26 cellular contexts compared by ENCODE assay signal in the genomic region with DNA sequence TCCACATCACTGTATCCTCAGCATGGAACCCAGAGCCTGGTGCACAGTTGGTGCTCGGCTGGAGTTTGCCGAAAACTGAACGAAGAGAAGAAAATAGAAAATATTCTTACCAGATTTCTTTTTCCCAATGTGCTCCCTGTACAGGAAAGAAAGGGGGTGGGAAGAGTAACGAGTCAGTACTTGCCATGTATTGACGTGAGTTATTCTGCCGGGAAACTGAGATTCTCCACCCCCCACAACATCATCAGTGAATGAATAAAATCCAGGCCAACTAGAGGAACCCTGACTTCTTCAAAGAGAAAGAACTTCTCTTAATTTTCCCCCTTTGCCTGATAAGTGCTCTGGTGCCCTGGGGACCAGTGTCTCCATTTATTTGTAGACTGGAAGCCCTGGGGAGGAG.
"Had no signal": no experiment of that assay in that cellular context is flagged by ENCODE, and none has a peak within 500 bp of the region (broad histone marks: within the 10 kb centered on the region; RNA-seq: fewer than 3 reads in every experiment).

No MANE protein-coding gene starts in this region.

- H3K27me3 ChIP-seq: adrenal gland, brain microvascular endothelial cell, cardiac muscle cell, colonic mucosa had no signal

- H3K4me1 ChIP-seq: adrenal gland, colonic mucosa had no signal

- ATAC-seq: activated CD4-positive, alpha-beta T cell treated with anti-CD3 and anti-CD28 coated beads for 36 hours; activated CD8-positive, alpha-beta memory T cell treated with anti-CD3 and anti-CD28 coated beads, Interleukin-2, amount 10 ng/mL, durations not matched to agents 7 days and 5 days; activated CD8-positive, alpha-beta T cell treated with anti-CD3 and anti-CD28 coated beads, Interleukin-2, amount 10 ng/mL, durations not matched to agents 7 days and 5 days; activated naive CD8-positive, alpha-beta T cell treated with anti-CD3 and anti-CD28 coated beads, Interleukin-2, amount 50 U/mL, for 24 hours; esophagus mucosa had no signal

- H3K27ac ChIP-seq: adrenal gland, brain microvascular endothelial cell, cardiac muscle cell, colonic mucosa had no signal

- H3K36me3 ChIP-seq: cardiac muscle cell, colonic mucosa had no signal

- DNase-seq: activated CD4-positive, alpha-beta memory T cell treated with anti-CD3 and anti-CD28 coated beads for 36 hours; activated CD4-positive, alpha-beta T cell treated with anti-CD3 and anti-CD28 coated beads for 36 hours; activated CD4-positive, alpha-beta T cell treated with anti-CD3 and anti-CD28 coated beads, Interleukin-2, amount 10 ng/mL, durations not matched to agents 24 days and 14 days; activated CD4-positive, CD25-positive, alpha-beta regulatory T cell; activated CD4-positive, CD25-positive, alpha-beta regulatory T cell treated with anti-CD3 and anti-CD28 coated beads, Interleukin-2, amount 50 U/mL, for 72 hours; activated CD8-positive, alpha-beta memory T cell treated with anti-CD3 and anti-CD28 coated beads, Interleukin-2, amount 10 ng/mL, durations not matched to agents 7 days and 5 days; activated CD8-positive, alpha-beta memory T cell treated with anti-CD3 and anti-CD28 coated beads, Interleukin-2, amount 50 U/mL, for 4 hours; activated CD8-positive, alpha-beta T cell treated with anti-CD3 and anti-CD28 coated beads, Interleukin-2, amount 10 ng/mL, durations not matched to agents 7 days and 5 days; activated effector memory CD4-positive, alpha-beta T cell treated with anti-CD3 and anti-CD28 coated beads, Interleukin-2, amount 50 U/mL, for 16 hours; activated naive CD4-positive, alpha-beta T cell treated with anti-CD3 and anti-CD28 coated beads for 36 hours; activated naive CD8-positive, alpha-beta T cell treated with anti-CD3 and anti-CD28 coated beads for 36 hours; activated naive CD8-positive, alpha-beta T cell treated with anti-CD3 and anti-CD28 coated beads, Interleukin-2, amount 50 U/mL, for 24 hours; activated T-cell treated with anti-CD3 and anti-CD28 coated beads, Interleukin-2, amount 50 U/mL, for 1 hour; activated T-cell treated with anti-CD3 and anti-CD28 coated beads, Interleukin-2, amount 50 U/mL, for 48 hours; amygdala; brain microvascular endothelial cell; central memory CD4-positive, alpha-beta T cell; cerebellar nuclear complex; colonic mucosa; effector CD8-positive, alpha-beta T cell; foreskin fibroblast; head of caudate nucleus; T-helper 2 cell had no signal

- H3K9me3 ChIP-seq: colonic mucosa had no signal

- H3K4me3 ChIP-seq: adrenal gland, cardiac muscle cell, colonic mucosa had no signal
